1 cellular context compared by ENCODE assay signal in the genomic region with DNA sequence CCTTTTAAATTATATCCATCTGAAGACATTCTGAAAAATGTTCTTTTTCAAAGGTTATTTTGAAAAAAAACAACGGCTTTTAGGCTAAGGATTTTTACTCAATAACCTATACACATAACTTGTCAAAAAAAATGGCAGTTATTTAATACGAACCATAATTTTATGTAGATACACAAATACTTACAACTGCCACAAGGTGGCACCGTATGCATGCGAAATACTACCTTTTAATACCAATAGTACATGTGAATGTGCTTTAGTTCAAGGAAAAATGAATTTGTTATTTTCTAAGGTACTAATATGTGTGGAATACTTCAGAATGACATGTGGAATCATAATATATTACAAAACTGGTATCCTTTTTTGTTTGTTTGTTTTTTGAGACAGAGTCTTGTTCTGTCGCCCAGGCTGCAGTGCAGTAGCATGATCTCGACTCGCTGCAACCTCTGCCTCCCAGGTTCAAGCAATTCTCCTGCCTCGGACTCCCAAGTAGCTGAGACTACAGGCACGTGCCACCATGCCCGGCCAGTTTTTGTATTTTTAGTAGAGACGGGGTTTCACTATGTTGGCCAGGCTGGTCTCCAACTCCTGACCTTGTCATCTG.
TF ChIP-seq lines count a peak whose summit lies in the region.

No MANE protein-coding gene starts in this region.

TF ChIP-seq in GM12878, 131 proteins besides CTCF, POLR2A, EP300 and RAD21 (continued from another document):
- TF ChIP-seq, protein P1, sequence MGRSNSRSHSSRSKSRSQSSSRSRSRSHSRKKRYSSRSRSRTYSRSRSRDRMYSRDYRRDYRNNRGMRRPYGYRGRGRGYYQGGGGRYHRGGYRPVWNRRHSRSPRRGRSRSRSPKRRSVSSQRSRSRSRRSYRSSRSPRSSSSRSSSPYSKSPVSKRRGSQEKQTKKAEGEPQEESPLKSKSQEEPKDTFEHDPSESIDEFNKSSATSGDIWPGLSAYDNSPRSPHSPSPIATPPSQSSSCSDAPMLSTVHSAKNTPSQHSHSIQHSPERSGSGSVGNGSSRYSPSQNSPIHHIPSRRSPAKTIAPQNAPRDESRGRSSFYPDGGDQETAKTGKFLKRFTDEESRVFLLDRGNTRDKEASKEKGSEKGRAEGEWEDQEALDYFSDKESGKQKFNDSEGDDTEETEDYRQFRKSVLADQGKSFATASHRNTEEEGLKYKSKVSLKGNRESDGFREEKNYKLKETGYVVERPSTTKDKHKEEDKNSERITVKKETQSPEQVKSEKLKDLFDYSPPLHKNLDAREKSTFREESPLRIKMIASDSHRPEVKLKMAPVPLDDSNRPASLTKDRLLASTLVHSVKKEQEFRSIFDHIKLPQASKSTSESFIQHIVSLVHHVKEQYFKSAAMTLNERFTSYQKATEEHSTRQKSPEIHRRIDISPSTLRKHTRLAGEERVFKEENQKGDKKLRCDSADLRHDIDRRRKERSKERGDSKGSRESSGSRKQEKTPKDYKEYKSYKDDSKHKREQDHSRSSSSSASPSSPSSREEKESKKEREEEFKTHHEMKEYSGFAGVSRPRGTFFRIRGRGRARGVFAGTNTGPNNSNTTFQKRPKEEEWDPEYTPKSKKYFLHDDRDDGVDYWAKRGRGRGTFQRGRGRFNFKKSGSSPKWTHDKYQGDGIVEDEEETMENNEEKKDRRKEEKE (IDR thresholded peaks at IDR 0.05): no peak
- TF ChIP-seq SMC3 (IDR thresholded peaks at IDR 0.05; ENCODE audit: borderline replicate concordance, low read length) (peak; percentile 14; the same call in 1 of the 2 replicates), CBFB (IDR thresholded peaks at IDR 0.05; ENCODE audit: low read depth) (no peak)
TF ChIP-seq in GM12878: peak in this region for 1.
